In genomic region chr12:131711551-131712205, GRCh38 we compare ENCODE assay signal across 8 cellular contexts. TPM values are rescaled to one million over a fixed set of nuclear protein-coding genes. Genes with fewer than 3 reads are reported as not detected.
DNase-seq lines count a peak whose midpoint lies in the region; TF ChIP-seq lines count a peak whose summit lies in the region.

No MANE protein-coding gene starts in this region.

- peak overlapping the region; percentile 77 for H3K4me2 ChIP-seq in OCI-LY1 (ENCODE audit: low read length)
- H3K4me2 ChIP-seq in osteoblast (ENCODE audit: insufficient read depth, low read length) = peak overlapping the region; percentile 94

- H3K36me3 Mint-ChIP-seq in endothelial cell (ENCODE audit: low read depth, unreplicated experiment) = peaks cover 23% of the 10 kb centered on the region

- peak overlapping the region; percentile 97 for H3K27ac Mint-ChIP-seq in endothelial cell (ENCODE audit: unreplicated experiment)

- H3K27ac ChIP-seq in OCI-LY1 (ENCODE audit: low read depth, low read length, poor library complexity, severe bottlenecking) (no peak overlapping the region), osteoblast (ENCODE audit: low read depth, low read length) (peak overlapping the region; percentile 100)

- H3K4me3 Mint-ChIP-seq in endothelial cell (ENCODE audit: unreplicated experiment) = peak overlapping the region; percentile 99

- H3K4me3 ChIP-seq in GM08714 (ENCODE audit: low read length) (peak overlapping the region; percentile 89), OCI-LY1 (ENCODE audit: low read depth, low read length, poor library complexity, severe bottlenecking) (peak overlapping the region; percentile 90), osteoblast (ENCODE audit: insufficient read depth, low read length) (peak overlapping the region; percentile 97)

- peaks cover 22% of the 10 kb centered on the region for H3K4me1 ChIP-seq in OCI-LY1 (ENCODE audit: insufficient read depth, low read length, severe bottlenecking)
- peaks cover 22% of the 10 kb centered on the region for H3K4me1 ChIP-seq in osteoblast (ENCODE audit: insufficient read depth, low read length)

- no peaks in the 10 kb centered on the region for H3F3A ChIP-seq in OCI-LY1 (ENCODE audit: insufficient read depth, low read length)

- DNase-seq in endothelial cell (ENCODE audit: low spot score) (peak; percentile 11), osteoblast (ENCODE audit: insufficient read length, low spot score, missing footprints) (peak; percentile 52), NCI-H2227 (lab: John Stamatoyannopoulos, UW; ENCODE audit: unreplicated experiment) (no peak), UCSD-AML1 (lab: John Stamatoyannopoulos, UW; ENCODE audit: unreplicated experiment) (no peak), GM19238 (ENCODE audit: insufficient read length, low spot score) (no peak), middle frontal gyrus (ENCODE audit: extremely low spot score, low spot score) (no peak)

- TF ChIP-seq CTCF in OCI-LY1 (IDR thresholded peaks at IDR 0.05; ENCODE audit: low read length) (no peak), endothelial cell (IDR thresholded peaks at IDR 0.05; ENCODE audit: unreplicated experiment) (no peak), osteoblast (IDR thresholded peaks at IDR 0.05; ENCODE audit: extremely low read depth, low read depth, low read length) (no peak)

- H3K9me3 Mint-ChIP-seq in endothelial cell (ENCODE audit: unreplicated experiment) = no peaks in the 10 kb centered on the region

- H3K9me3 ChIP-seq in OCI-LY1 (ENCODE audit: low read length) (peaks cover 6% of the 10 kb centered on the region; the same call in 1 of the 2 replicates), osteoblast (ENCODE audit: low read depth, low read length) (no peaks in the 10 kb centered on the region)

- H2AFZ ChIP-seq in OCI-LY1 (ENCODE audit: low read length) (no peak overlapping the region), osteoblast (ENCODE audit: low read length) (peak overlapping the region; percentile 93)

- H3K36me3 ChIP-seq in OCI-LY1 (ENCODE audit: insufficient read depth, low read length) = peaks cover 37% of the 10 kb centered on the region
- peaks cover 31% of the 10 kb centered on the region for H3K36me3 ChIP-seq in osteoblast (ENCODE audit: insufficient read depth, low read length)

- H3K79me2 ChIP-seq in OCI-LY1 (ENCODE audit: insufficient read depth, low read length) = peaks cover 31% of the 10 kb centered on the region
- peaks cover 42% of the 10 kb centered on the region for H3K79me2 ChIP-seq in osteoblast (ENCODE audit: insufficient read depth, low read length)

- peaks cover 9% of the 10 kb centered on the region for H3K27me3 Mint-ChIP-seq in endothelial cell (ENCODE audit: unreplicated experiment)

- H3K4me1 Mint-ChIP-seq in endothelial cell (ENCODE audit: unreplicated experiment) = peaks cover 18% of the 10 kb centered on the region

- H4K20me1 ChIP-seq in OCI-LY1 (ENCODE audit: insufficient read depth, low read length) = no peaks in the 10 kb centered on the region
- peaks cover 18% of the 10 kb centered on the region for H4K20me1 ChIP-seq in osteoblast (ENCODE audit: insufficient read depth, low read length)

- no peaks in the 10 kb centered on the region for H3K9me2 ChIP-seq in OCI-LY1 (ENCODE audit: low read depth, low read length)

- no peaks in the 10 kb centered on the region; the same call in 1 of the 2 replicates for H3K27me3 ChIP-seq in OCI-LY1 (ENCODE audit: insufficient read depth, low read length)
- H3K27me3 ChIP-seq in osteoblast (ENCODE audit: insufficient read depth, low read length) = no peaks in the 10 kb centered on the region

- H3K9ac ChIP-seq in OCI-LY1 (ENCODE audit: low read length) = peak overlapping the region; percentile 83

RNA-seq across cellular contexts. Expression of gene SFSWAP, which starts 0.8 kb away (rescaled TPM):
- total RNA-seq in endothelial cell (ENCODE audit: unreplicated experiment) = 56.3 TPM
- total RNA-seq in osteoblast = 30.1 and 31.1 TPM in 2 replicates

Comparison
In these comparisons a context has a peak if more than half of its experiments do, and no peak if none do; other contexts are left out.
1. DNase-seq: peak in endothelial cell (single experiment) and osteoblast (single experiment); none in NCI-H2227 (single experiment), UCSD-AML1 (single experiment), GM19238 (single experiment) and middle frontal gyrus (single experiment).
2. Peak in every context shown above with its lines, with median percentiles within 50 percentile points of each other: H3K4me3 ChIP-seq.